ENCODE assay signal across 1 cellular context in the genomic region with DNA sequence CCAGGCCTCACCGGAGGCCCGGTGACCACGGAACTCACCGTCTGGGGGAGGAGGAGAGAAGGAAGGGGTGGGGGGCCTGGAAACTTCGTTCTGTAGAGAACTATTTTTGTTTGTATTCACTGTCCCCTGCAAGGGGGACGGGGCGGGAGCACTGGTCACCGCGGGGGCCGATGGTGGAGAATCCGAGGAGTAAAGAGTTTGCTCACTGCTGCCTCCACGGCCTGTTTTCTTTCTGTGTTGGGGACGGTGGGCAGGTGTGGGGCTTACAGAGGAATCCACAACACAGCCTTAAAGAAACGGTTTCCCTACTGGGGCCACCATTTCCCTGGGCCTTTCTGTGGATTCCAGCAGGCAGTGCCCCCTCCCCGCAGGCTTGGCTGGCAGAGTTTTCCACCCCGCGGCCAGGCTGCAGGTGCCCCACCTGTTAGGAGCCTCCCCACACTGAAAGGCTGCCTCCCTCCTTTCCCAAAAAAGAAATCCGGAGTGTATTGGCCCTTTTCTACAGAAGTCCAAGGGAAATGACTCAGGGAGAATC.
TF ChIP-seq lines count a peak whose summit lies in the region.

No MANE protein-coding gene starts in this region.

TF ChIP-seq in IMR-90, 13 proteins besides CTCF, POLR2A, EP300 and RAD21 (continued from another document):
- TF ChIP-seq, protein P1, sequence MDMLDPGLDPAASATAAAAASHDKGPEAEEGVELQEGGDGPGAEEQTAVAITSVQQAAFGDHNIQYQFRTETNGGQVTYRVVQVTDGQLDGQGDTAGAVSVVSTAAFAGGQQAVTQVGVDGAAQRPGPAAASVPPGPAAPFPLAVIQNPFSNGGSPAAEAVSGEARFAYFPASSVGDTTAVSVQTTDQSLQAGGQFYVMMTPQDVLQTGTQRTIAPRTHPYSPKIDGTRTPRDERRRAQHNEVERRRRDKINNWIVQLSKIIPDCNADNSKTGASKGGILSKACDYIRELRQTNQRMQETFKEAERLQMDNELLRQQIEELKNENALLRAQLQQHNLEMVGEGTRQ (IDR thresholded peaks at IDR 0.05; ENCODE audit: low read depth, low read length): no peak
- no peak for TF ChIP-seq RFX5 (IDR thresholded peaks at IDR 0.05; ENCODE audit: low read depth, low read length)
- no peak for TF ChIP-seq FOS (IDR thresholded peaks at IDR 0.05; ENCODE audit: low read depth, low read length)
- TF ChIP-seq SMC3 (IDR thresholded peaks at IDR 0.05; ENCODE audit: low read depth, low read length): no peak
- TF ChIP-seq MAZ (IDR thresholded peaks at IDR 0.05; ENCODE audit: borderline replicate concordance, low read depth, low read length): no peak
- TF ChIP-seq, protein P2, sequence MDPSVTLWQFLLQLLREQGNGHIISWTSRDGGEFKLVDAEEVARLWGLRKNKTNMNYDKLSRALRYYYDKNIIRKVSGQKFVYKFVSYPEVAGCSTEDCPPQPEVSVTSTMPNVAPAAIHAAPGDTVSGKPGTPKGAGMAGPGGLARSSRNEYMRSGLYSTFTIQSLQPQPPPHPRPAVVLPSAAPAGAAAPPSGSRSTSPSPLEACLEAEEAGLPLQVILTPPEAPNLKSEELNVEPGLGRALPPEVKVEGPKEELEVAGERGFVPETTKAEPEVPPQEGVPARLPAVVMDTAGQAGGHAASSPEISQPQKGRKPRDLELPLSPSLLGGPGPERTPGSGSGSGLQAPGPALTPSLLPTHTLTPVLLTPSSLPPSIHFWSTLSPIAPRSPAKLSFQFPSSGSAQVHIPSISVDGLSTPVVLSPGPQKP (IDR thresholded peaks at IDR 0.05; ENCODE audit: borderline replicate concordance, low read depth, low read length): no peak
- no peak for TF ChIP-seq NFE2L2 (IDR thresholded peaks at IDR 0.05; ENCODE audit: low read depth, low read length)
- TF ChIP-seq BHLHE40 (IDR thresholded peaks at IDR 0.05; ENCODE audit: low read depth, low read length): no peak
- no peak for TF ChIP-seq CEBPB (IDR thresholded peaks at IDR 0.05; ENCODE audit: low read depth, low read length)
- no peak for TF ChIP-seq CHD1 (IDR thresholded peaks at IDR 0.05; ENCODE audit: low read depth, low read length)
